ENCODE assay signal across 1 cellular context in the genomic region with DNA sequence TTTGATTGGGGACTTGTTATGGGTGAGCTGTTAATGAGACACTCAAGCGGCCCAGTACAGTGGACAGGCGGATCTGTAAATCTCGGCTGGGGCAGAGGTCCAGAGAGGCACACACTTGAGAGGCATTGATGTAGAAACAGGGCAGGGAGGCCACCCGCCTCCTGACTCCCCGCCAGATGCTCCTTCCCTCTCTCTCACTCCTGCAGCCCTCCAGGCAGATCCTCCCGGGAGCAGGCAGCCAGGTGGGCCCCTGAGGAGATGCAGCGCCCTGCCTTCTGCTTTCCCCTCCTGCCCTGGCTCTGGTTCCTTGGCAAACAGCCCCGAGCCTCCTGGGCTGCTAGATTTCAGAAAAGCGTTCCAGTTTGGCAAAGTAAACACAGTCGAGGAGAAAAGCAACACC.
TF ChIP-seq lines count a peak whose summit lies in the region.

No MANE protein-coding gene starts in this region.

TF ChIP-seq in HEK293, 187 proteins besides CTCF, POLR2A, EP300 and RAD21 (continued from another document and continues in another):
- TF ChIP-seq, protein P1, sequence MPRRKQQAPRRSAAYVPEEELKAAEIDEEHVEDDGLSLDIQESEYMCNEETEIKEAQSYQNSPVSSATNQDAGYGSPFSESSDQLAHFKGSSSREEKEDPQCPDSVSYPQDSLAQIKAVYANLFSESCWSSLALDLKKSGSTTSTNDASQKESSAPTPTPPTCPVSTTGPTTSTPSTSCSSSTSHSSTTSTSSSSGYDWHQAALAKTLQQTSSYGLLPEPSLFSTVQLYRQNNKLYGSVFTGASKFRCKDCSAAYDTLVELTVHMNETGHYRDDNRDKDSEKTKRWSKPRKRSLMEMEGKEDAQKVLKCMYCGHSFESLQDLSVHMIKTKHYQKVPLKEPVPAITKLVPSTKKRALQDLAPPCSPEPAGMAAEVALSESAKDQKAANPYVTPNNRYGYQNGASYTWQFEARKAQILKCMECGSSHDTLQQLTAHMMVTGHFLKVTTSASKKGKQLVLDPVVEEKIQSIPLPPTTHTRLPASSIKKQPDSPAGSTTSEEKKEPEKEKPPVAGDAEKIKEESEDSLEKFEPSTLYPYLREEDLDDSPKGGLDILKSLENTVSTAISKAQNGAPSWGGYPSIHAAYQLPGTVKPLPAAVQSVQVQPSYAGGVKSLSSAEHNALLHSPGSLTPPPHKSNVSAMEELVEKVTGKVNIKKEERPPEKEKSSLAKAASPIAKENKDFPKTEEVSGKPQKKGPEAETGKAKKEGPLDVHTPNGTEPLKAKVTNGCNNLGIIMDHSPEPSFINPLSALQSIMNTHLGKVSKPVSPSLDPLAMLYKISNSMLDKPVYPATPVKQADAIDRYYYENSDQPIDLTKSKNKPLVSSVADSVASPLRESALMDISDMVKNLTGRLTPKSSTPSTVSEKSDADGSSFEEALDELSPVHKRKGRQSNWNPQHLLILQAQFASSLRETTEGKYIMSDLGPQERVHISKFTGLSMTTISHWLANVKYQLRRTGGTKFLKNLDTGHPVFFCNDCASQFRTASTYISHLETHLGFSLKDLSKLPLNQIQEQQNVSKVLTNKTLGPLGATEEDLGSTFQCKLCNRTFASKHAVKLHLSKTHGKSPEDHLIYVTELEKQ (tag by site-specific recombination; IDR thresholded peaks at IDR 0.05; ENCODE audit: borderline replicate concordance): no peak
- TF ChIP-seq ZNF140 (tag by site-specific recombination; IDR thresholded peaks at IDR 0.05): no peak
- no peak for TF ChIP-seq ZNF292 (tag by site-specific recombination; IDR thresholded peaks at IDR 0.05; ENCODE audit: borderline replicate concordance, low read depth)
- TF ChIP-seq KLF1 (tag by site-specific recombination; IDR thresholded peaks at IDR 0.05): no peak
- TF ChIP-seq ZNF629 (tag by site-specific recombination; IDR thresholded peaks at IDR 0.05): no peak
- TF ChIP-seq ZNF48 (tag by site-specific recombination; IDR thresholded peaks at IDR 0.05): no peak
- no peak for TF ChIP-seq ZNF660 (tag by site-specific recombination; IDR thresholded peaks at IDR 0.05)
- no peak for TF ChIP-seq ZNF529 (tag by site-specific recombination; IDR thresholded peaks at IDR 0.05; ENCODE audit: insufficient replicate concordance)
- TF ChIP-seq HOXD13 (CRISPR knock-in tag; IDR thresholded peaks at IDR 0.05; ENCODE audit: borderline replicate concordance): no peak
- TF ChIP-seq, protein P2, sequence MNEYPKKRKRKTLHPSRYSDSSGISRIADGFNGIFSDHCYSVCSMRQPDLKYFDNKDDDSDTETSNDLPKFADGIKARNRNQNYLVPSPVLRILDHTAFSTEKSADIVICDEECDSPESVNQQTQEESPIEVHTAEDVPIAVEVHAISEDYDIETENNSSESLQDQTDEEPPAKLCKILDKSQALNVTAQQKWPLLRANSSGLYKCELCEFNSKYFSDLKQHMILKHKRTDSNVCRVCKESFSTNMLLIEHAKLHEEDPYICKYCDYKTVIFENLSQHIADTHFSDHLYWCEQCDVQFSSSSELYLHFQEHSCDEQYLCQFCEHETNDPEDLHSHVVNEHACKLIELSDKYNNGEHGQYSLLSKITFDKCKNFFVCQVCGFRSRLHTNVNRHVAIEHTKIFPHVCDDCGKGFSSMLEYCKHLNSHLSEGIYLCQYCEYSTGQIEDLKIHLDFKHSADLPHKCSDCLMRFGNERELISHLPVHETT (tag by site-specific recombination; IDR thresholded peaks at IDR 0.05): no peak
- TF ChIP-seq FEZF1 (tag by site-specific recombination; IDR thresholded peaks at IDR 0.05): no peak
- TF ChIP-seq, protein P3, sequence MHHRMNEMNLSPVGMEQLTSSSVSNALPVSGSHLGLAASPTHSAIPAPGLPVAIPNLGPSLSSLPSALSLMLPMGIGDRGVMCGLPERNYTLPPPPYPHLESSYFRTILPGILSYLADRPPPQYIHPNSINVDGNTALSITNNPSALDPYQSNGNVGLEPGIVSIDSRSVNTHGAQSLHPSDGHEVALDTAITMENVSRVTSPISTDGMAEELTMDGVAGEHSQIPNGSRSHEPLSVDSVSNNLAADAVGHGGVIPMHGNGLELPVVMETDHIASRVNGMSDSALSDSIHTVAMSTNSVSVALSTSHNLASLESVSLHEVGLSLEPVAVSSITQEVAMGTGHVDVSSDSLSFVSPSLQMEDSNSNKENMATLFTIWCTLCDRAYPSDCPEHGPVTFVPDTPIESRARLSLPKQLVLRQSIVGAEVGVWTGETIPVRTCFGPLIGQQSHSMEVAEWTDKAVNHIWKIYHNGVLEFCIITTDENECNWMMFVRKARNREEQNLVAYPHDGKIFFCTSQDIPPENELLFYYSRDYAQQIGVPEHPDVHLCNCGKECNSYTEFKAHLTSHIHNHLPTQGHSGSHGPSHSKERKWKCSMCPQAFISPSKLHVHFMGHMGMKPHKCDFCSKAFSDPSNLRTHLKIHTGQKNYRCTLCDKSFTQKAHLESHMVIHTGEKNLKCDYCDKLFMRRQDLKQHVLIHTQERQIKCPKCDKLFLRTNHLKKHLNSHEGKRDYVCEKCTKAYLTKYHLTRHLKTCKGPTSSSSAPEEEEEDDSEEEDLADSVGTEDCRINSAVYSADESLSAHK (tag by site-specific recombination; IDR thresholded peaks at IDR 0.05): no peak
- no peak for TF ChIP-seq SCRT2 (tag by site-specific recombination; IDR thresholded peaks at IDR 0.05)
- peak; percentile 71 for TF ChIP-seq ZIC2 (tag by site-specific recombination; IDR thresholded peaks at IDR 0.05)
- TF ChIP-seq ZNF555 (tag by site-specific recombination; conservative IDR thresholded peaks at IDR 0.05): no peak
- no peak for TF ChIP-seq ZNF701 (tag by site-specific recombination; IDR thresholded peaks at IDR 0.05)
- no peak for TF ChIP-seq KLF8 (tag by site-specific recombination; IDR thresholded peaks at IDR 0.05)
- TF ChIP-seq, protein P4, sequence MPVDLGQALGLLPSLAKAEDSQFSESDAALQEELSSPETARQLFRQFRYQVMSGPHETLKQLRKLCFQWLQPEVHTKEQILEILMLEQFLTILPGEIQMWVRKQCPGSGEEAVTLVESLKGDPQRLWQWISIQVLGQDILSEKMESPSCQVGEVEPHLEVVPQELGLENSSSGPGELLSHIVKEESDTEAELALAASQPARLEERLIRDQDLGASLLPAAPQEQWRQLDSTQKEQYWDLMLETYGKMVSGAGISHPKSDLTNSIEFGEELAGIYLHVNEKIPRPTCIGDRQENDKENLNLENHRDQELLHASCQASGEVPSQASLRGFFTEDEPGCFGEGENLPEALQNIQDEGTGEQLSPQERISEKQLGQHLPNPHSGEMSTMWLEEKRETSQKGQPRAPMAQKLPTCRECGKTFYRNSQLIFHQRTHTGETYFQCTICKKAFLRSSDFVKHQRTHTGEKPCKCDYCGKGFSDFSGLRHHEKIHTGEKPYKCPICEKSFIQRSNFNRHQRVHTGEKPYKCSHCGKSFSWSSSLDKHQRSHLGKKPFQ (tag by site-specific recombination; IDR thresholded peaks at IDR 0.05): no peak
- no peak for TF ChIP-seq ZNF366 (tag by site-specific recombination; conservative IDR thresholded peaks at IDR 0.05)
- TF ChIP-seq ZNF157 (tag by site-specific recombination; IDR thresholded peaks at IDR 0.05): no peak
- TF ChIP-seq GLI2 (tag by site-specific recombination; IDR thresholded peaks at IDR 0.05; ENCODE audit: borderline replicate concordance, low read depth): no peak
- no peak for TF ChIP-seq ZNF596 (tag by site-specific recombination; IDR thresholded peaks at IDR 0.05)
- TF ChIP-seq, protein P5, sequence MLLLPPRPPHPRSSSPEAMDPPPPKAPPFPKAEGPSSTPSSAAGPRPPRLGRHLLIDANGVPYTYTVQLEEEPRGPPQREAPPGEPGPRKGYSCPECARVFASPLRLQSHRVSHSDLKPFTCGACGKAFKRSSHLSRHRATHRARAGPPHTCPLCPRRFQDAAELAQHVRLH (tag by site-specific recombination; IDR thresholded peaks at IDR 0.05): no peak
- TF ChIP-seq, protein P6, sequence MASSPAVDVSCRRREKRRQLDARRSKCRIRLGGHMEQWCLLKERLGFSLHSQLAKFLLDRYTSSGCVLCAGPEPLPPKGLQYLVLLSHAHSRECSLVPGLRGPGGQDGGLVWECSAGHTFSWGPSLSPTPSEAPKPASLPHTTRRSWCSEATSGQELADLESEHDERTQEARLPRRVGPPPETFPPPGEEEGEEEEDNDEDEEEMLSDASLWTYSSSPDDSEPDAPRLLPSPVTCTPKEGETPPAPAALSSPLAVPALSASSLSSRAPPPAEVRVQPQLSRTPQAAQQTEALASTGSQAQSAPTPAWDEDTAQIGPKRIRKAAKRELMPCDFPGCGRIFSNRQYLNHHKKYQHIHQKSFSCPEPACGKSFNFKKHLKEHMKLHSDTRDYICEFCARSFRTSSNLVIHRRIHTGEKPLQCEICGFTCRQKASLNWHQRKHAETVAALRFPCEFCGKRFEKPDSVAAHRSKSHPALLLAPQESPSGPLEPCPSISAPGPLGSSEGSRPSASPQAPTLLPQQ (tag by site-specific recombination; IDR thresholded peaks at IDR 0.05): peak; percentile 95
- TF ChIP-seq ZBTB17 (tag by site-specific recombination; IDR thresholded peaks at IDR 0.05): peak; percentile 31; the same call in 1 of the 2 replicates
- TF ChIP-seq ZNF266 (tag by site-specific recombination; IDR thresholded peaks at IDR 0.05; ENCODE audit: low read depth): no peak
- no peak for TF ChIP-seq ZNF354C (tag by site-specific recombination; IDR thresholded peaks at IDR 0.05; ENCODE audit: borderline replicate concordance, low read depth)
- TF ChIP-seq, protein P7, sequence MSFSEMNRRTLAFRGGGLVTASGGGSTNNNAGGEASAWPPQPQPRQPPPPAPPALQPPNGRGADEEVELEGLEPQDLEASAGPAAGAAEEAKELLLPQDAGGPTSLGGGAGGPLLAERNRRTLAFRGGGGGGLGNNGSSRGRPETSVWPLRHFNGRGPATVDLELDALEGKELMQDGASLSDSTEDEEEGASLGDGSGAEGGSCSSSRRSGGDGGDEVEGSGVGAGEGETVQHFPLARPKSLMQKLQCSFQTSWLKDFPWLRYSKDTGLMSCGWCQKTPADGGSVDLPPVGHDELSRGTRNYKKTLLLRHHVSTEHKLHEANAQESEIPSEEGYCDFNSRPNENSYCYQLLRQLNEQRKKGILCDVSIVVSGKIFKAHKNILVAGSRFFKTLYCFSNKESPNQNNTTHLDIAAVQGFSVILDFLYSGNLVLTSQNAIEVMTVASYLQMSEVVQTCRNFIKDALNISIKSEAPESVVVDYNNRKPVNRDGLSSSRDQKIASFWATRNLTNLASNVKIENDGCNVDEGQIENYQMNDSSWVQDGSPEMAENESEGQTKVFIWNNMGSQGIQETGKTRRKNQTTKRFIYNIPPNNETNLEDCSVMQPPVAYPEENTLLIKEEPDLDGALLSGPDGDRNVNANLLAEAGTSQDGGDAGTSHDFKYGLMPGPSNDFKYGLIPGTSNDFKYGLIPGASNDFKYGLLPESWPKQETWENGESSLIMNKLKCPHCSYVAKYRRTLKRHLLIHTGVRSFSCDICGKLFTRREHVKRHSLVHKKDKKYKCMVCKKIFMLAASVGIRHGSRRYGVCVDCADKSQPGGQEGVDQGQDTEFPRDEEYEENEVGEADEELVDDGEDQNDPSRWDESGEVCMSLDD (tag by site-specific recombination; IDR thresholded peaks at IDR 0.05): no peak
- no peak for TF ChIP-seq ZNF585B (tag by site-specific recombination; IDR thresholded peaks at IDR 0.05)
- peak; percentile 89 for TF ChIP-seq ZFP69B (tag by site-specific recombination; IDR thresholded peaks at IDR 0.05)
- no peak for TF ChIP-seq ZNF214 (tag by site-specific recombination; IDR thresholded peaks at IDR 0.05; ENCODE audit: borderline replicate concordance)
- no peak for TF ChIP-seq ZFHX2 (tag by site-specific recombination; conservative IDR thresholded peaks at IDR 0.05)
- TF ChIP-seq ZNF248 (tag by site-specific recombination; IDR thresholded peaks at IDR 0.05): no peak
- TF ChIP-seq ZNF394 (tag by site-specific recombination; IDR thresholded peaks at IDR 0.05; ENCODE audit: borderline replicate concordance): no peak
- TF ChIP-seq ZNF521 (tag by site-specific recombination; IDR thresholded peaks at IDR 0.05): no peak
- TF ChIP-seq GLIS1 (tag by site-specific recombination; IDR thresholded peaks at IDR 0.05): peak; percentile 93
- TF ChIP-seq ZNF510 (tag by site-specific recombination; IDR thresholded peaks at IDR 0.05; ENCODE audit: insufficient replicate concordance): no peak
- no peak for TF ChIP-seq KLF10 (tag by site-specific recombination; IDR thresholded peaks at IDR 0.05)
- no peak for TF ChIP-seq ZNF24 (tag by site-specific recombination; IDR thresholded peaks at IDR 0.05)
- no peak for TF ChIP-seq ZNF558 (tag by site-specific recombination; IDR thresholded peaks at IDR 0.05)
- no peak for TF ChIP-seq ZNF747 (tag by site-specific recombination; IDR thresholded peaks at IDR 0.05)
- TF ChIP-seq ZNF514 (tag by site-specific recombination; IDR thresholded peaks at IDR 0.05): no peak
- TF ChIP-seq ZNF658 (tag by site-specific recombination; IDR thresholded peaks at IDR 0.05): no peak
- no peak for TF ChIP-seq ZNF843 (tag by site-specific recombination; IDR thresholded peaks at IDR 0.05)
- TF ChIP-seq ZNF10 (tag by site-specific recombination; IDR thresholded peaks at IDR 0.05): no peak
- TF ChIP-seq, protein P8, sequence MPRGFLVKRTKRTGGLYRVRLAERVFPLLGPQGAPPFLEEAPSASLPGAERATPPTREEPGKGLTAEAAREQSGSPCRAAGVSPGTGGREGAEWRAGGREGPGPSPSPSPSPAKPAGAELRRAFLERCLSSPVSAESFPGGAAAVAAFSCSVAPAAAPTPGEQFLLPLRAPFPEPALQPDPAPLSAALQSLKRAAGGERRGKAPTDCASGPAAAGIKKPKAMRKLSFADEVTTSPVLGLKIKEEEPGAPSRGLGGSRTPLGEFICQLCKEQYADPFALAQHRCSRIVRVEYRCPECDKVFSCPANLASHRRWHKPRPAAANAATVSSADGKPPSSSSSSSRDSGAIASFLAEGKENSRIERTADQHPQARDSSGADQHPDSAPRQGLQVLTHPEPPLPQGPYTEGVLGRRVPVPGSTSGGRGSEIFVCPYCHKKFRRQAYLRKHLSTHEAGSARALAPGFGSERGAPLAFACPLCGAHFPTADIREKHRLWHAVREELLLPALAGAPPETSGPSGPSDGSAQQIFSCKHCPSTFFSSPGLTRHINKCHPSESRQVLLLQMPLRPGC (tag by site-specific recombination; IDR thresholded peaks at IDR 0.05): no peak
- TF ChIP-seq ZNF324 (tag by site-specific recombination; IDR thresholded peaks at IDR 0.05): no peak
- TF ChIP-seq, protein P9, sequence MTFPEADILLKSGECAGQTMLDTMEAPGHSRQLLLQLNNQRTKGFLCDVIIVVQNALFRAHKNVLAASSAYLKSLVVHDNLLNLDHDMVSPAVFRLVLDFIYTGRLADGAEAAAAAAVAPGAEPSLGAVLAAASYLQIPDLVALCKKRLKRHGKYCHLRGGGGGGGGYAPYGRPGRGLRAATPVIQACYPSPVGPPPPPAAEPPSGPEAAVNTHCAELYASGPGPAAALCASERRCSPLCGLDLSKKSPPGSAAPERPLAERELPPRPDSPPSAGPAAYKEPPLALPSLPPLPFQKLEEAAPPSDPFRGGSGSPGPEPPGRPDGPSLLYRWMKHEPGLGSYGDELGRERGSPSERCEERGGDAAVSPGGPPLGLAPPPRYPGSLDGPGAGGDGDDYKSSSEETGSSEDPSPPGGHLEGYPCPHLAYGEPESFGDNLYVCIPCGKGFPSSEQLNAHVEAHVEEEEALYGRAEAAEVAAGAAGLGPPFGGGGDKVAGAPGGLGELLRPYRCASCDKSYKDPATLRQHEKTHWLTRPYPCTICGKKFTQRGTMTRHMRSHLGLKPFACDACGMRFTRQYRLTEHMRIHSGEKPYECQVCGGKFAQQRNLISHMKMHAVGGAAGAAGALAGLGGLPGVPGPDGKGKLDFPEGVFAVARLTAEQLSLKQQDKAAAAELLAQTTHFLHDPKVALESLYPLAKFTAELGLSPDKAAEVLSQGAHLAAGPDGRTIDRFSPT (tag by site-specific recombination; IDR thresholded peaks at IDR 0.05): no peak
- no peak for TF ChIP-seq ZNF792 (tag by site-specific recombination; IDR thresholded peaks at IDR 0.05)
- no peak for TF ChIP-seq ZNF600 (tag by site-specific recombination; IDR thresholded peaks at IDR 0.05)
